In the genomic region with DNA sequence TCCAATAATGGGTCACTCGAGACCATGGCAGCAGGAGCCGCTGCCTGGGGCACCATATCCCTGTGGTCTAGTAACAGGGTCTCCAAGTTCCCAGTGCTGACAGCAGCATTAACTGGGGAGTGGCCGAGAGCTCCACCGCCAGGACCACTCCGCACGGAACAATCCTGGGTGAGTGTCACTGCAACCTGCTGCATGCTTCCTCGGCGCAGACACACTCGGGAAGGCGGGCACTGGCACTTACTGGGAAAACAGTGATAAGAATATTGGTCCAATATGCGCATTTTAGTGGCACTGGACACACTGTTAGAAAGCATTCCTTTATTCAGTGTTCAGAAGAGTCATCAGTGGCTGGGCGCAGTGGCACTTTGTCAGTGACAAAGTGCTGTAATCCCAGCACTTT, we compare ENCODE assay signal across 28 cellular contexts. TPM values are rescaled to one million over a fixed set of nuclear protein-coding genes. Genes with fewer than 3 reads are reported as not detected.
"Had no signal": no experiment of that assay in that cellular context is flagged by ENCODE, and none has a peak within 500 bp of the region (broad histone marks: within the 10 kb centered on the region; RNA-seq: fewer than 3 reads in every experiment).

No MANE protein-coding gene starts in this region.

- H3K27ac Mint-ChIP-seq: dendritic cell treated with granulocyte-macrophage colony-stimulating factor and Interleukin-4, amounts not matched to agents 40 ng/mL and 50 ng/mL, for 4 days; effector memory CD8-positive, alpha-beta T cell; endodermal cell; mesothelial cell of epicardium had no signal

- DNase-seq: colonic mucosa; cortex of kidney; effector CD8-positive, alpha-beta T cell; effector memory CD8-positive, alpha-beta T cell; endodermal cell; erythroblast; esophagus squamous epithelium; foreskin keratinocyte; heart left ventricle; immature natural killer cell; islet precursor cell; kidney; kidney glomerular epithelial cell; left colon; left ventricle myocardium inferior; lower lobe of right lung; mesenchymal stem cell; mucosa of descending colon; naive B cell had no signal

- H3K27me3 ChIP-seq: colonic mucosa, esophagus squamous epithelium, foreskin keratinocyte, gastroesophageal sphincter, heart left ventricle, hepatocyte had no signal

- FAIRE-seq: endometrium, frontal cortex, kidney had no signal

- H3K4me3 ChIP-seq: colonic mucosa, esophagus squamous epithelium, gastroesophageal sphincter, heart left ventricle, hepatocyte, left ventricle myocardium inferior, lower lobe of right lung, mucosa of descending colon had no signal

- H3K27me3 Mint-ChIP-seq: dendritic cell treated with granulocyte-macrophage colony-stimulating factor and Interleukin-4, amounts not matched to agents 40 ng/mL and 50 ng/mL, for 4 days; effector memory CD8-positive, alpha-beta T cell; naive B cell had no signal

- H3K9me3 ChIP-seq: colonic mucosa, esophagus squamous epithelium, gastroesophageal sphincter, heart left ventricle, left ventricle myocardium inferior, lower lobe of right lung, mucosa of descending colon had no signal

- H3K27ac ChIP-seq: colonic mucosa, epithelial cell of prostate, esophagus squamous epithelium, foreskin keratinocyte, gastroesophageal sphincter, heart left ventricle, hepatocyte, left ventricle myocardium inferior, lower lobe of right lung had no signal

- H3K9me3 Mint-ChIP-seq: dendritic cell treated with granulocyte-macrophage colony-stimulating factor and Interleukin-4, amounts not matched to agents 40 ng/mL and 50 ng/mL, for 4 days; effector memory CD8-positive, alpha-beta T cell; endodermal cell; immature natural killer cell; mesothelial cell of epicardium; naive B cell had no signal

- H3K4me1 Mint-ChIP-seq: endodermal cell, immature natural killer cell, mesothelial cell of epicardium had no signal

- H3K4me1 ChIP-seq: colonic mucosa, esophagus squamous epithelium, foreskin keratinocyte, gastroesophageal sphincter, lower lobe of right lung had no signal

- H3K4me3 Mint-ChIP-seq: dendritic cell treated with granulocyte-macrophage colony-stimulating factor and Interleukin-4, amounts not matched to agents 40 ng/mL and 50 ng/mL, for 4 days; effector memory CD8-positive, alpha-beta T cell; endodermal cell; immature natural killer cell; mesothelial cell of epicardium; naive B cell had no signal

RNA-seq across cellular contexts. Expression of a gene that starts 29.7 kb away (rescaled TPM):
- total RNA-seq: colonic mucosa, esophagus mucosa, left colon, myocyte had no signal
